ENCODE assay signal across 22 cellular contexts in genomic region chr7:95577137-95577536, GRCh38. TPM values are rescaled to one million over a fixed set of nuclear protein-coding genes. Genes with fewer than 3 reads are reported as not detected.
DNase-seq lines count a peak whose midpoint lies in the region; ATAC-seq and TF ChIP-seq lines count a peak whose summit lies in the region.
"Had no signal": no experiment of that assay in that cellular context is flagged by ENCODE, and none has a peak within 500 bp of the region (broad histone marks: within the 10 kb centered on the region; RNA-seq: fewer than 3 reads in every experiment).

No MANE protein-coding gene starts in this region.

- H2AFZ ChIP-seq in mesenchymal stem cell (ENCODE audit: low read depth, low read length) = no peak overlapping the region

- no peak overlapping the region for H3K4me3 Mint-ChIP-seq in stimulated activated naive B cell treated with anti-CD40 and anti-IgM and Interleukin-4, amounts not matched to agents 10 μg/mL and 1 μg/mL and 100 μg/mL, for 72 hours
- H3K4me3 Mint-ChIP-seq: activated naive CD8-positive, alpha-beta T cell treated with anti-CD3 and anti-CD28 coated beads for 36 hours; dendritic cell treated with granulocyte-macrophage colony-stimulating factor and Interleukin-4, amounts not matched to agents 40 ng/mL and 50 ng/mL, for 4 days; immature natural killer cell; naive B cell had no signal

- H3K4me2 ChIP-seq in mesenchymal stem cell (ENCODE audit: low read length, poor library complexity, severe bottlenecking) = no peak overlapping the region

- H3K27me3 Mint-ChIP-seq in stimulated activated naive B cell treated with anti-CD40 and anti-IgM and Interleukin-4, amounts not matched to agents 10 μg/mL and 1 μg/mL and 100 μg/mL, for 72 hours = peaks cover 9 to 11% of the 10 kb centered on the region in 2 donors
- H3K27me3 Mint-ChIP-seq: activated naive CD8-positive, alpha-beta T cell treated with anti-CD3 and anti-CD28 coated beads for 36 hours; dendritic cell treated with granulocyte-macrophage colony-stimulating factor and Interleukin-4, amounts not matched to agents 40 ng/mL and 50 ng/mL, for 4 days had no signal

- no peak overlapping the region for H3K27ac ChIP-seq in mesenchymal stem cell (ENCODE audit: low read length, poor library complexity, severe bottlenecking)
- H3K27ac ChIP-seq: brain microvascular endothelial cell, SJSA1 had no signal

- H3K4me3 ChIP-seq in choroid plexus epithelial cell (ENCODE audit: low read depth, low read length) (no peak overlapping the region), mesenchymal stem cell (ENCODE audit: insufficient read depth in 1 of 2, low read depth in 1 of 2, low read length in 2 of 2) (no peak overlapping the region)
- H3K4me3 ChIP-seq: SJSA1 had no signal

- H3K4me1 ChIP-seq in mesenchymal stem cell (ENCODE audit: control insufficient read depth, insufficient read depth, low read depth, low read length) = peaks cover 3% of the 10 kb centered on the region
- H3K4me1 ChIP-seq: SJSA1 had no signal

- no peak overlapping the region for H2AK5ac ChIP-seq in mesenchymal stem cell (ENCODE audit: low read length, severe bottlenecking)

- no peak overlapping the region for H2BK5ac ChIP-seq in mesenchymal stem cell (ENCODE audit: low read depth, low read length, poor library complexity, severe bottlenecking)

- H3K27ac Mint-ChIP-seq in stimulated activated naive B cell treated with anti-CD40 and anti-IgM and Interleukin-4, amounts not matched to agents 10 μg/mL and 1 μg/mL and 100 μg/mL, for 72 hours = no peak overlapping the region
- H3K27ac Mint-ChIP-seq: activated naive CD8-positive, alpha-beta T cell treated with anti-CD3 and anti-CD28 coated beads for 36 hours; dendritic cell treated with granulocyte-macrophage colony-stimulating factor and Interleukin-4, amounts not matched to agents 40 ng/mL and 50 ng/mL, for 4 days; immature natural killer cell; naive B cell had no signal

- peaks cover 5 to 9% of the 10 kb centered on the region in 2 donors for H3K9me3 Mint-ChIP-seq in stimulated activated naive B cell treated with anti-CD40 and anti-IgM and Interleukin-4, amounts not matched to agents 10 μg/mL and 1 μg/mL and 100 μg/mL, for 72 hours
- H3K9me3 Mint-ChIP-seq: activated naive CD8-positive, alpha-beta T cell treated with anti-CD3 and anti-CD28 coated beads for 36 hours; dendritic cell treated with granulocyte-macrophage colony-stimulating factor and Interleukin-4, amounts not matched to agents 40 ng/mL and 50 ng/mL, for 4 days had no signal

- H4K8ac ChIP-seq in mesenchymal stem cell (ENCODE audit: low read length) = no peak overlapping the region

- H3K9me3 ChIP-seq in mesenchymal stem cell (ENCODE audit: control insufficient read depth, low read length) = no peaks in the 10 kb centered on the region
- H3K9me3 ChIP-seq: SJSA1 had no signal

- H3K14ac ChIP-seq in mesenchymal stem cell (ENCODE audit: low read length in 2 of 2) = no peak overlapping the region

- no peak overlapping the region for H3K23ac ChIP-seq in mesenchymal stem cell (ENCODE audit: low read length in 2 of 2)

- H4K91ac ChIP-seq in mesenchymal stem cell (ENCODE audit: low read length) = no peak overlapping the region

- no peak for TF ChIP-seq CTCF in choroid plexus epithelial cell (conservative IDR thresholded peaks at IDR 0.05; ENCODE audit: low read depth, low read length)

- H3K4me1 Mint-ChIP-seq in stimulated activated naive B cell treated with anti-CD40 and anti-IgM and Interleukin-4, amounts not matched to agents 10 μg/mL and 1 μg/mL and 100 μg/mL, for 72 hours = peaks cover 0 to 5% of the 10 kb centered on the region in 2 donors
- H3K4me1 Mint-ChIP-seq: activated naive CD8-positive, alpha-beta T cell treated with anti-CD3 and anti-CD28 coated beads for 36 hours; immature natural killer cell; naive B cell had no signal

- peak overlapping the region in 1 of 2 experiments; percentile 43 for H3K18ac ChIP-seq in mesenchymal stem cell (ENCODE audit: low read depth in 1 of 2, low read length in 2 of 2)

- H2BK15ac ChIP-seq in mesenchymal stem cell (ENCODE audit: low read depth, poor library complexity, severe bottlenecking) = no peak overlapping the region

- H3K36me3 Mint-ChIP-seq in stimulated activated naive B cell treated with anti-CD40 and anti-IgM and Interleukin-4, amounts not matched to agents 10 μg/mL and 1 μg/mL and 100 μg/mL, for 72 hours = peaks cover 0 to 4% of the 10 kb centered on the region in 2 donors
- H3K36me3 Mint-ChIP-seq: activated naive CD8-positive, alpha-beta T cell treated with anti-CD3 and anti-CD28 coated beads for 36 hours; immature natural killer cell had no signal

- no peaks in the 10 kb centered on the region for H3K36me3 ChIP-seq in mesenchymal stem cell (ENCODE audit: control insufficient read depth in 1 of 2, insufficient read depth in 2 of 2, low read depth in 1 of 2, low read length in 2 of 2)
- H3K36me3 ChIP-seq: brain microvascular endothelial cell, SJSA1 had no signal

- DNase-seq in EH (ENCODE audit: low read depth) (peak; percentile 26), M059J (ENCODE audit: low read depth) (peak; percentile 90), choroid plexus epithelial cell (ENCODE audit: low read depth) (peak; percentile 30), mesenchymal stem cell (peak; percentile 26), NK-92 (lab: John Stamatoyannopoulos, UW; ENCODE audit: unreplicated experiment) (no peak), NOMO-1 treated with DMSO at 0.1 percent for 48 hours (lab: John Stamatoyannopoulos, UW; ENCODE audit: unreplicated experiment) (no peak), DMS53 (lab: John Stamatoyannopoulos, UW) (no peak)
- DNase-seq in stimulated activated naive B cell treated with anti-CD40 and anti-IgM and Interleukin-4, amounts not matched to agents 10 μg/mL and 1 μg/mL and 100 μg/mL, for 72 hours = no peak
- DNase-seq: activated CD4-positive, CD25-positive, alpha-beta regulatory T cell treated with anti-CD3 and anti-CD28 coated beads, Interleukin-2, amount 50 U/mL, for 72 hours; activated CD8-positive, alpha-beta memory T cell treated with anti-CD3 and anti-CD28 coated beads for 24 hours; activated naive CD8-positive, alpha-beta T cell treated with anti-CD3 and anti-CD28 coated beads for 36 hours; AML-193; brain microvascular endothelial cell; GDM1; immature natural killer cell; naive B cell; NCI-H1694 treated with DMSO at 0.1 percent for 48 hours; NCI-H510A treated with DMSO at 0.1 percent for 48 hours; small intestine; stimulated activated CD4-positive, alpha-beta T cell treated with anti-CD3 and anti-CD28 coated beads, Interleukin-4, amount 100 ng/mL, for 1 hour had no signal

- H3K27me3 ChIP-seq in mesenchymal stem cell (ENCODE audit: control insufficient read depth in 1 of 2, insufficient read depth in 1 of 2, low read length in 2 of 2) = no peaks in the 10 kb centered on the region
- H3K27me3 ChIP-seq: brain microvascular endothelial cell had no signal

- H3K4ac ChIP-seq in mesenchymal stem cell (ENCODE audit: low read depth in 1 of 2, low read length in 2 of 2) = no peak overlapping the region

- H2BK120ac ChIP-seq in mesenchymal stem cell (ENCODE audit: low read depth, low read length) = no peak overlapping the region

- no peak overlapping the region for H2BK12ac ChIP-seq in mesenchymal stem cell (ENCODE audit: low read length in 2 of 2)

- H3K9ac ChIP-seq in mesenchymal stem cell (ENCODE audit: low read length) = no peak overlapping the region

- WGBS in mesenchymal stem cell = 73% methylated on average over 5 of the region's 5 CpGs

- no peaks in the 10 kb centered on the region for H3K79me1 ChIP-seq in mesenchymal stem cell (replicated peaks; ENCODE audit: low read length, poor library complexity, severe bottlenecking)

- no peak for ATAC-seq in stimulated activated naive B cell treated with anti-CD40 and anti-IgM and Interleukin-4, amounts not matched to agents 10 μg/mL and 1 μg/mL and 100 μg/mL, for 72 hours (replicated peaks)

RNA-seq across cellular contexts. Expression of gene PDK4, which starts 19.2 kb away (rescaled TPM):
- 0.30 and 1.1 TPM in 2 replicates for total RNA-seq in M059J (2014; rRNA removed; shearing (Covaris generic))
- polyA plus RNA-seq in mesenchymal stem cell (2013, experiment 1 of 2) = 8.1 TPM
- polyA plus RNA-seq in mesenchymal stem cell (2013, experiment 2 of 2) = 8.4 TPM
- total RNA-seq: activated naive CD8-positive, alpha-beta T cell treated with anti-CD3 and anti-CD28 coated beads for 36 hours; SJSA1 had no signal

Comparison
In these comparisons a context has a peak if more than half of its experiments do, and no peak if none do; other contexts are left out.
1. DNase-seq: peak in EH (single experiment), M059J (single experiment), choroid plexus epithelial cell (single experiment) and mesenchymal stem cell (single experiment); none in NK-92 (single experiment), NOMO-1 treated with DMSO at 0.1 percent for 48 hours (single experiment), stimulated activated naive B cell treated with anti-CD40 and anti-IgM and Interleukin-4, amounts not matched to agents 10 μg/mL and 1 μg/mL and 100 μg/mL, for 72 hours (single experiment) and DMS53 (single experiment).